Comparison of ENCODE assay signal across 9 cellular contexts in the genomic region with DNA sequence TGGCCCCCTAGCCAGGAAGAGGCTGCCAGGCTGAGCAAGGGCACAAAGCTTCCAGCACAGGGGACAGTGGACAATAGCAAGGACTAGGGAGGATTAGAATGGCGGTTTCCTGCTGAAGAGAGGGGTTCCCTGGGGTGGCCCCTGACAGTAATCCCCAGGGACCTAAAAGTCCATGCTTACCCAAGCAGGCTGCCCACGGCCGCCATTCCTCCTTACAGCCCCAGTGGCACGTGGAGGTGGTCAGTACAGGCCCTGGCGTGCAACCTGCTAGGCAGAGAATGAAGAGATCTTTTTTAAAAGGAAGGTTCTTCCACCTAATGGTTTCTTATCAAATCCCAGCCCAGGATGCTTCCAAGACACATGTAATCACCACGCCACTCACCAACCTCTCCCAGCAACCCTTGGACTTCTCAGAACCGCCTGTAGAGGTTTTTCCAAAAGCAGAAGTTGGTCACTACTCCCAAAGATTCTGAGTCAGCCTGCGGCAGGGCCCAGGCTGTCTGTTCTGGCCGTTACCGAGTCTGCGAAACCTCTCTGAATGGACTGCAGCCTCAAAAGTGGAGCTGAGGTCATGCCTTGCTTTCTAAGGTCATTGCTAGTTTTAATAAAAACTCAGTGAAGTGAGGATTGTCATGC. TPM values are rescaled to one million over a fixed set of nuclear protein-coding genes. Genes with fewer than 3 reads are reported as not detected.
DNase-seq lines count a peak whose midpoint lies in the region; ATAC-seq and TF ChIP-seq lines count a peak whose summit lies in the region.
"Had no signal": no experiment of that assay in that cellular context is flagged by ENCODE, and none has a peak within 500 bp of the region (broad histone marks: within the 10 kb centered on the region; RNA-seq: fewer than 3 reads in every experiment).

No MANE protein-coding gene starts in this region.

- WGBS in right lobe of liver (ENCODE audit: insufficient coverage, low coverage, low lambda C conversion rate, missing lambda C conversion rate), result 29% methylated on average over 6 of the region's 11 CpGs

- H3K27ac Mint-ChIP-seq in activated naive CD4-positive, alpha-beta T cell treated with anti-CD3 and anti-CD28 coated beads, Interleukin-2, amount 10 ng/mL, durations not matched to agents 7 days and 5 days, result peak overlapping the region; percentile 90
- peak overlapping the region; percentile 92 for H3K27ac Mint-ChIP-seq in activated naive CD8-positive, alpha-beta T cell treated with anti-CD3 and anti-CD28 coated beads, Interleukin-2, amount 50 U/mL, for 24 hours
- peak overlapping the region; percentile 98 for H3K27ac Mint-ChIP-seq in type B pancreatic cell

- CTCF ChIA-PET in activated naive CD4-positive, alpha-beta T cell treated with anti-CD3 and anti-CD28 coated beads, Interleukin-2, amount 10 ng/mL, durations not matched to agents 7 days and 5 days (lab: Charles Lee), result no interaction called here

- no peak for ATAC-seq in activated naive CD8-positive, alpha-beta T cell treated with anti-CD3 and anti-CD28 coated beads, Interleukin-2, amount 50 U/mL, for 24 hours
- ATAC-seq in right lobe of liver (no peak), left lobe of liver (no peak)

- TF ChIP-seq CTCF in right lobe of liver (IDR thresholded peaks at IDR 0.05) (no peak), type B pancreatic cell (conservative IDR thresholded peaks at IDR 0.05) (no peak)

- intact Hi-C loops in right lobe of liver (cut with DNase I), result no loop called here

- H3K4me1 Mint-ChIP-seq in activated naive CD4-positive, alpha-beta T cell treated with anti-CD3 and anti-CD28 coated beads, Interleukin-2, amount 10 ng/mL, durations not matched to agents 7 days and 5 days, result peaks cover 51% of the 10 kb centered on the region
- peaks cover 36% of the 10 kb centered on the region for H3K4me1 Mint-ChIP-seq in activated naive CD8-positive, alpha-beta T cell treated with anti-CD3 and anti-CD28 coated beads, Interleukin-2, amount 50 U/mL, for 24 hours
- H3K4me1 Mint-ChIP-seq in type B pancreatic cell (ENCODE audit: unreplicated experiment), result peaks cover 13% of the 10 kb centered on the region

- H3K4me1 ChIP-seq in right lobe of liver, result peaks cover 0 to 27% (median 4%) of the 10 kb centered on the region in 4 donors

- H3K4me3 Mint-ChIP-seq in activated naive CD4-positive, alpha-beta T cell treated with anti-CD3 and anti-CD28 coated beads, Interleukin-2, amount 10 ng/mL, durations not matched to agents 7 days and 5 days, result peak overlapping the region; percentile 87
- H3K4me3 Mint-ChIP-seq in activated naive CD8-positive, alpha-beta T cell treated with anti-CD3 and anti-CD28 coated beads, Interleukin-2, amount 50 U/mL, for 24 hours, result peak overlapping the region; percentile 87
- peak overlapping the region; percentile 96 for H3K4me3 Mint-ChIP-seq in type B pancreatic cell

- peaks cover 12% of the 10 kb centered on the region for H3K36me3 Mint-ChIP-seq in activated naive CD4-positive, alpha-beta T cell treated with anti-CD3 and anti-CD28 coated beads, Interleukin-2, amount 10 ng/mL, durations not matched to agents 7 days and 5 days
- H3K36me3 Mint-ChIP-seq in activated naive CD8-positive, alpha-beta T cell treated with anti-CD3 and anti-CD28 coated beads, Interleukin-2, amount 50 U/mL, for 24 hours (ENCODE audit: low read depth), result peaks cover 4% of the 10 kb centered on the region
- H3K36me3 Mint-ChIP-seq in type B pancreatic cell, result no peaks in the 10 kb centered on the region

- H3K4me3 ChIP-seq in right lobe of liver, result peak overlapping the region; percentile 93 to 98 (median 94)

- peaks cover 0 to 12% (median 2%) of the 10 kb centered on the region in 4 donors for H3K36me3 ChIP-seq in right lobe of liver

- no peaks in the 10 kb centered on the region for H3K9me3 ChIP-seq in right lobe of liver

- H3K27me3 Mint-ChIP-seq in activated naive CD4-positive, alpha-beta T cell treated with anti-CD3 and anti-CD28 coated beads, Interleukin-2, amount 10 ng/mL, durations not matched to agents 7 days and 5 days, result peaks cover 10% of the 10 kb centered on the region
- H3K27me3 Mint-ChIP-seq in activated naive CD8-positive, alpha-beta T cell treated with anti-CD3 and anti-CD28 coated beads, Interleukin-2, amount 50 U/mL, for 24 hours, result no peaks in the 10 kb centered on the region
- no peaks in the 10 kb centered on the region for H3K27me3 Mint-ChIP-seq in type B pancreatic cell

- no peak for DNase-seq in activated naive CD4-positive, alpha-beta T cell treated with anti-CD3 and anti-CD28 coated beads, Interleukin-2, amount 10 ng/mL, durations not matched to agents 7 days and 5 days
- no peak for DNase-seq in activated naive CD4-positive, alpha-beta T cell (lab: John Stamatoyannopoulos, UW)
- DNase-seq in activated naive CD8-positive, alpha-beta T cell treated with anti-CD3 and anti-CD28 coated beads, Interleukin-2, amount 50 U/mL, for 24 hours, result no peak
- peak in 1 of 3 donors; percentile 41 for DNase-seq in right lobe of liver
- DNase-seq in type B pancreatic cell (ENCODE audit: extremely low spot score, unreplicated experiment), result no peak
- DNase-seq in amniotic stem cell (lab: John Stamatoyannopoulos, UW), result no peak
- DNase-seq in left lobe of liver (ENCODE audit: low spot score), result no peak
- no peak for DNase-seq in effector CD8-positive, alpha-beta T cell (lab: John Stamatoyannopoulos, UW)
- DNase-seq: NCI-H524 treated with DMSO at 0.1 percent for 48 hours had no signal

- TF ChIP-seq POLR2A in right lobe of liver (IDR thresholded peaks at IDR 0.05), result no peak

- no peaks in the 10 kb centered on the region for H3K9me3 Mint-ChIP-seq in activated naive CD4-positive, alpha-beta T cell treated with anti-CD3 and anti-CD28 coated beads, Interleukin-2, amount 10 ng/mL, durations not matched to agents 7 days and 5 days
- H3K9me3 Mint-ChIP-seq in activated naive CD8-positive, alpha-beta T cell treated with anti-CD3 and anti-CD28 coated beads, Interleukin-2, amount 50 U/mL, for 24 hours, result no peaks in the 10 kb centered on the region
- H3K9me3 Mint-ChIP-seq in type B pancreatic cell, result no peaks in the 10 kb centered on the region

- no peaks in the 10 kb centered on the region for H3K27me3 ChIP-seq in right lobe of liver

- peak overlapping the region; percentile 87 to 92 (median 88) for H3K27ac ChIP-seq in right lobe of liver

RNA-seq across cellular contexts. Expression of a gene that starts 0.9 kb away (rescaled TPM):
- total RNA-seq in right lobe of liver (10 to 100 TPM; 24.2 to 75.9 (median 38.0) TPM), type B pancreatic cell (ENCODE audit: low replicate concordance) (47.4 and 58.8 TPM in 2 replicates), left lobe of liver (38.0 TPM)

RNA-seq across cellular contexts. Expression of a gene that starts 5.0 kb away (rescaled TPM):
- total RNA-seq in right lobe of liver (1 to 10 TPM; 3.4 to 6.3 (median 5.2) TPM), type B pancreatic cell (ENCODE audit: low replicate concordance) (16.9 and 23.3 TPM in 2 replicates), left lobe of liver (6.9 TPM)

RNA-seq across cellular contexts. Expression of a gene that starts 25.7 kb away (rescaled TPM):
- total RNA-seq in right lobe of liver (100 to 1,000 TPM; 143 to 261 (median 193) TPM), type B pancreatic cell (ENCODE audit: low replicate concordance) (288 and 401 TPM in 2 replicates), left lobe of liver (172 TPM)

RNA-seq across cellular contexts. Expression of a gene that starts 31.9 kb away (rescaled TPM):
- total RNA-seq in right lobe of liver (100 to 1,000 TPM in 4 of 6 experiments, 10 to 100 TPM in 2; 78.0 to 235 (median 108) TPM), type B pancreatic cell (ENCODE audit: low replicate concordance) (133 and 174 TPM in 2 replicates), left lobe of liver (128 TPM)

RNA-seq across cellular contexts. Expression of a gene that starts 41.6 kb away (rescaled TPM):
- under 1 TPM in 5 of 6 experiments, not detected in 1; 0.12 to 0.44 (median 0.16) TPM for total RNA-seq in right lobe of liver
- total RNA-seq in type B pancreatic cell (ENCODE audit: low replicate concordance), result 0.76 and 1.3 TPM in 2 replicates
- 0.50 TPM for total RNA-seq in left lobe of liver
